In genomic region chr12:101459642-101460346, GRCh38 we compare ENCODE assay signal across 10 cellular contexts. TPM values are rescaled to one million over a fixed set of nuclear protein-coding genes. Genes with fewer than 3 reads are reported as not detected.
DNase-seq lines count a peak whose midpoint lies in the region; ATAC-seq and TF ChIP-seq lines count a peak whose summit lies in the region.
"Had no signal": no experiment of that assay in that cellular context is flagged by ENCODE, and none has a peak within 500 bp of the region (broad histone marks: within the 10 kb centered on the region; RNA-seq: fewer than 3 reads in every experiment).

No MANE protein-coding gene starts in this region.

- ATAC-seq in GM18519 (IDR thresholded peaks at IDR 0.05; ENCODE audit: low FRiP score, unreplicated experiment): no peak

- H3K4me3 ChIP-seq in BJ (ENCODE audit: low read depth, low read length): no peak overlapping the region
- H3K4me3 ChIP-seq in effector memory CD4-positive, alpha-beta T cell (ENCODE audit: insufficient read depth, low read depth, low read length, poor library complexity, severe bottlenecking): no peak overlapping the region

- DNase-seq in BJ (ENCODE audit: low read depth) (peak; percentile 4), HPDE6-E6E7 (ENCODE audit: extremely low spot score) (peak; percentile 85), SKM-1 treated with dmso at 0.1 percent for 144 hours (lab: John Stamatoyannopoulos, UW; ENCODE audit: unreplicated experiment) (peak; percentile 1), kidney tubule cell (ENCODE audit: low spot score) (peak; percentile 5), D341Med (ENCODE audit: low spot score) (no peak), type B pancreatic cell (ENCODE audit: extremely low spot score, unreplicated experiment) (no peak)
- no peak for DNase-seq in effector memory CD4-positive, alpha-beta T cell
- DNase-seq: activated gamma-delta T cell treated with Interleukin-2 at 50 U/mL for 16 hours had no signal

- no peak overlapping the region for H3K4me3 Mint-ChIP-seq in type B pancreatic cell

- no peaks in the 10 kb centered on the region for H3K9me3 Mint-ChIP-seq in type B pancreatic cell

- CTCF ChIA-PET in BJ (lab: Yijun Ruan, JAX): no interaction called here

- no peaks in the 10 kb centered on the region for H3K36me3 ChIP-seq in BJ (ENCODE audit: control insufficient read depth, insufficient read depth, low read length)
- H3K36me3 ChIP-seq in effector memory CD4-positive, alpha-beta T cell (ENCODE audit: control insufficient read depth, insufficient read depth, low read length): no peaks in the 10 kb centered on the region

- no peak overlapping the region for H3K27ac ChIP-seq in effector memory CD4-positive, alpha-beta T cell (ENCODE audit: insufficient read depth, low read length, poor library complexity, severe bottlenecking)

- H3K4me1 Mint-ChIP-seq in type B pancreatic cell (ENCODE audit: unreplicated experiment): no peaks in the 10 kb centered on the region

- no peak for TF ChIP-seq CTCF in BJ (IDR thresholded peaks at IDR 0.05; ENCODE audit: insufficient read depth, low read depth, low read length)
- TF ChIP-seq CTCF in type B pancreatic cell (conservative IDR thresholded peaks at IDR 0.05): no peak

- H3K9me3 ChIP-seq in effector memory CD4-positive, alpha-beta T cell (ENCODE audit: control insufficient read depth, low read length): no peaks in the 10 kb centered on the region

- no peaks in the 10 kb centered on the region for H3K4me1 ChIP-seq in effector memory CD4-positive, alpha-beta T cell (ENCODE audit: control insufficient read depth, insufficient read depth, low read length, poor library complexity, severe bottlenecking)

- no peaks in the 10 kb centered on the region for H3K36me3 Mint-ChIP-seq in type B pancreatic cell

- POLR2A ChIA-PET in BJ (lab: Charles Lee): no interaction called here

- H3K27me3 ChIP-seq in BJ (ENCODE audit: control insufficient read depth, insufficient read depth, low read length): no peaks in the 10 kb centered on the region
- H3K27me3 ChIP-seq in effector memory CD4-positive, alpha-beta T cell (replicated peaks; ENCODE audit: control insufficient read depth, insufficient read depth, low read length, poor library complexity, severe bottlenecking): no peaks in the 10 kb centered on the region

- H3K27ac Mint-ChIP-seq in type B pancreatic cell: no peak overlapping the region

- no peaks in the 10 kb centered on the region for H3K27me3 Mint-ChIP-seq in type B pancreatic cell

RNA-seq across cellular contexts. Expression of gene SPIC, which starts 15.3 kb away (rescaled TPM):
- not detected in 2 replicates for polyA plus RNA-seq in BJ (2011; rRNA removed)
- not detected in 2 replicates for polyA minus RNA-seq in BJ (2011; rRNA and poly(A)+ RNA removed)
- total RNA-seq in type B pancreatic cell (ENCODE audit: low replicate concordance): not detected in 2 replicates
- polyA plus RNA-seq: neural cell had no signal

RNA-seq across cellular contexts. Expression of gene ARL1, which starts 52.2 kb away (rescaled TPM):
- polyA plus RNA-seq in BJ (2011; rRNA removed): 57.0 and 141 TPM in 2 replicates
- 35.1 and 43.6 TPM in 2 replicates for polyA minus RNA-seq in BJ (2011; rRNA and poly(A)+ RNA removed)
- 80.5 and 140 TPM in 2 replicates for total RNA-seq in type B pancreatic cell (ENCODE audit: low replicate concordance)

Comparison
In these comparisons a context has a peak if more than half of its experiments do, and no peak if none do; other contexts are left out.
1. DNase-seq: peak in BJ (single experiment), HPDE6-E6E7 (single experiment), SKM-1 treated with dmso at 0.1 percent for 144 hours (single experiment) and kidney tubule cell (single experiment); none in D341Med (single experiment), type B pancreatic cell (single experiment) and effector memory CD4-positive, alpha-beta T cell (0 of 3).